In the genomic region with DNA sequence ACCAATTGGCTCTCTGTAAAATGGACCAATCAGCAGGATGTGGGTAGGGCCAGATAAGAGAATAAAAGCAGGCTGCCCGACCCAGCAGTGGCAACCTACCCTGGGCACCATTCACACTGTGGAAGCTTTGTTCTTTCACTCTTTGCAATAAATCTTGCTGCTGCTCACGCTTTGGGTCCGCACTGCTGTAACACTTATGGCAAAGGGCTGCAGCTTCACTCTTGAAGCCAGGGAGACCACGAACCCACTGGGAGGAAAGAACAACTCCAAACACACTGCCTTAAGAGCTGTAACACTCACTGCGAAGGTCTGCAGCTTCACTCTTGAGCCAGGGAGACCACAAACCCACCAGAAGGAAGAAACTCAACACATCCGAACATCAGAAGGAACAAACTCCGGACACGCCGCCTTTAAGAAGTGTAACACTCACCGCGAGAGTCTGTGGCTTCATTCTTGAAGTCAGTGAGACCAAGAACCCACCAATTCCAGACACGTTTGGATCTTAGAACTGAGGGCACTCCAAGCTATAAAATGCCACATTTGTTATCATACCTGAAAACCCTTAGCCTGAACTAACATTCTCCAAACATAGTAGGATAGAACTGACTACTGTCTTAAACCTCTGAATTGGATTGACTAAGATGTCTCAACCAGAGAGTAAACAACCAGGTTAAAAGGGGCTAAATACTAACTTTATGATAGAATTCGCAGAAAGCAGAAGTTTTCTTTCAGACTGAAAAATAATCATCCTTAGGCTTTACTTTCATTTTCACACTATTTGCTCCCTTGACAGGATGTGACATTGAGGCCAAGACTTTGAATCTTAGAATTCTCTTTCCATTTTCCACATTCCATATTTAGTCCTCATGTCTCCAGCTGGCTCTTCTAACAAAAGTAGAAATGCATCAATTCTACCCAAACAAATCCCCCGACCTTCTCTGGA, we compare ENCODE assay signal across 8 cellular contexts. TPM values are rescaled to one million over a fixed set of nuclear protein-coding genes. Genes with fewer than 3 reads are reported as not detected.
DNase-seq lines count a peak whose midpoint lies in the region; ATAC-seq, FAIRE-seq and TF ChIP-seq lines count a peak whose summit lies in the region.

No MANE protein-coding gene starts in this region.

- peak; percentile 28 for ATAC-seq in GM21515 (IDR thresholded peaks at IDR 0.05; ENCODE audit: unreplicated experiment)
- ATAC-seq in GM12878: peak; percentile 47
- no peak for ATAC-seq in pancreas

- TF ChIP-seq POLR2A in GM12878 (IDR thresholded peaks at IDR 0.05; ENCODE audit: low read depth, low read length): peak; percentile 69

- TF ChIP-seq CTCF in GM12878 (IDR thresholded peaks at IDR 0.05 in 2 of 3, conservative IDR thresholded peaks at IDR 0.05 in 1 of 3; ENCODE audit: control insufficient read depth in 2 of 3, extremely low read depth in 1 of 3, insufficient read depth in 1 of 3, low read depth in 3 of 3, low read length in 3 of 3): no peak
- TF ChIP-seq CTCF in neutrophil (IDR thresholded peaks at IDR 0.05): no peak
- no peak for TF ChIP-seq CTCF in pancreas (IDR thresholded peaks at IDR 0.05)

- in situ Hi-C loops in GM12878 (cut with MboI): no loop called here

- TF ChIP-seq RAD21 in GM12878 (IDR thresholded peaks at IDR 0.05; ENCODE audit: insufficient read depth, low read depth, low read length): no peak

- no peak for TF ChIP-seq EP300 in GM12878 (IDR thresholded peaks at IDR 0.05; ENCODE audit: borderline replicate concordance in 1 of 2, control insufficient read depth in 1 of 2, low read depth in 2 of 2, low read length in 2 of 2)

- H3K9ac ChIP-seq in GM12878 (ENCODE audit: control insufficient read depth, insufficient read depth, low read length): peak overlapping the region; percentile 83

- peak overlapping the region; percentile 80 for H3K4me3 ChIP-seq in GM12878
- peak overlapping the region; percentile 59 to 61 for H3K4me3 ChIP-seq in neutrophil (ENCODE audit: low read depth in 1 of 2, low read length in 1 of 2)
- peak overlapping the region in 1 of 4 donors; percentile 14 for H3K4me3 ChIP-seq in pancreas

- CTCF ChIA-PET in GM12878 (lab: Yijun Ruan, JAX): interaction anchor here (0.8 to 3.3 kb wide), 9 partner anchors 15 to 729 kb away, joined by 3 to 17 read pairs (median 4); partner anchors contain the start of genes CDKL1, DMAC2L and L2HGDH

- H3K27me3 ChIP-seq in GM12878 (replicated peaks in 1 of 2; ENCODE audit: control insufficient read depth in 2 of 2, insufficient read depth in 2 of 2, low read length in 1 of 2) (no peaks in the 10 kb centered on the region), neutrophil (no peaks in the 10 kb centered on the region), pancreas (no peaks in the 10 kb centered on the region)

- TSS peak; percentile 97 for BruUV-seq in GM12878 (replicated peaks; lab: Mats Ljungman, UMichigan)

- SMC1A ChIA-PET in GM12878 (lab: Charles Lee; ENCODE audit: uncharacterized antibody, unreplicated experiment): interaction anchor here (0.7 to 3.9 kb wide), 16 partner anchors 11 to 402 kb away, joined by 3 to 24 read pairs (median 4); partner anchors contain the start of genes CDKL1 and MAP4K5

- no peaks in the 10 kb centered on the region; the same call in 2 of the 3 replicates for H3K9me3 ChIP-seq in GM12878 (replicated peaks; ENCODE audit: control insufficient read depth, insufficient read depth, low read length)
- H3K9me3 ChIP-seq in neutrophil: no peaks in the 10 kb centered on the region
- no peaks in the 10 kb centered on the region for H3K9me3 ChIP-seq in pancreas

- peak overlapping the region; percentile 97 for H3K4me2 ChIP-seq in GM12878 (ENCODE audit: control insufficient read depth, insufficient read depth)

- intact Hi-C loops in GM12878 (cut with micrococcal nuclease; ENCODE audit: unreplicated experiment): no loop called here
- intact Hi-C loops in pancreas (cut with DNase I): no loop called here

- H3K27ac ChIP-seq in GM12878 (ENCODE audit: control insufficient read depth, insufficient read depth): peak overlapping the region; percentile 94
- peak overlapping the region; percentile 72 for H3K27ac ChIP-seq in neutrophil
- H3K27ac ChIP-seq in pancreas: peak overlapping the region in 2 of 4 donors; percentile 24 to 30

- H2AFZ ChIP-seq in GM12878 (ENCODE audit: control insufficient read depth, low read depth, low read length): peak overlapping the region; percentile 87

- FAIRE-seq in GM12878 (lab: Jason Lieb, UNC): peak; percentile 35
- FAIRE-seq in pancreas (lab: Jason Lieb, UNC): no peak

- H3K4me1 ChIP-seq in GM12878 (ENCODE audit: control insufficient read depth, insufficient read depth, low read length) (peaks cover 11% of the 10 kb centered on the region), neutrophil (ENCODE audit: control insufficient read depth in 1 of 2, insufficient read depth in 1 of 2, low read depth in 1 of 2, low read length in 1 of 2) (peaks cover 40 to 42% of the 10 kb centered on the region in 2 experiments), pancreas (peaks cover 6 to 32% (median 20%) of the 10 kb centered on the region in 3 donors)

- H4K20me1 ChIP-seq in GM12878 (ENCODE audit: control insufficient read depth, insufficient read depth): no peaks in the 10 kb centered on the region

- peaks cover 4% of the 10 kb centered on the region for H3K79me2 ChIP-seq in GM12878 (ENCODE audit: control insufficient read depth, insufficient read depth, low read length)

- peak; percentile 49 for DNase-seq in EH (ENCODE audit: low read depth)
- DNase-seq in Kasumi-1 (lab: John Stamatoyannopoulos, UW): peak; percentile 39 to 40
- DNase-seq in GM12878 (ENCODE audit: low read depth, low spot score): no peak
- no peak for DNase-seq in HK-2 (ENCODE audit: unreplicated experiment)
- DNase-seq in NCI-H526 treated with DMSO at 0.1 percent for 48 hours (lab: John Stamatoyannopoulos, UW): no peak
- DNase-seq in pancreas: no peak

- RAD21 ChIA-PET in GM12878 (lab: Charles Lee; ENCODE audit: unreplicated experiment): interaction anchor here (0.9 to 2.9 kb wide), 12 partner anchors 13 to 743 kb away, joined by 3 to 16 read pairs (median 4); partner anchors contain the start of genes CDKL1, DMAC2L, L2HGDH and RPL36AL

- 9% methylated on average over 14 of the region's 14 CpGs for WGBS in GM12878 (ENCODE audit: insufficient coverage, insufficient replicate concordance, low lambda C conversion rate, missing lambda C conversion rate)
- 90 to 91% methylated on average over 14 of the region's 14 CpGs for WGBS in pancreas, 2 donors

- POLR2A ChIA-PET in GM12878 (lab: Charles Lee): interaction anchor here (0.5 to 1.5 kb wide), 7 partner anchors 8 to 202 kb away, joined by 3 to 6 read pairs (median 3); no protein-coding TSS in a partner anchor

- H3K36me3 ChIP-seq in GM12878 (ENCODE audit: control insufficient read depth in 2 of 2, insufficient read depth in 2 of 2, low read length in 1 of 2) (no peaks in the 10 kb centered on the region), neutrophil (peaks cover 7% of the 10 kb centered on the region), pancreas (no peaks in the 10 kb centered on the region)

RNA-seq across cellular contexts. Expression of gene CDKL1, which starts 33.6 kb away (rescaled TPM):
- total RNA-seq in GM12878 (2013; cell fraction: nucleolus; rRNA removed): 34.6 and 45.7 TPM in 2 replicates
- 11.0 and 20.4 TPM in 2 replicates for total RNA-seq in GM12878 (2014; rRNA removed)
- 19.0 and 22.6 TPM in 2 replicates for total RNA-seq in GM12878 (2014; rRNA removed; fragmentation: Illumina TruSeq; extraction: Trizol)
- total RNA-seq in GM12878 (2021): 10.6 and 11.9 TPM in 2 replicates
- 2.0 TPM for polyA plus RNA-seq in GM12878 (2011; ENCODE audit: low read depth)
- polyA plus RNA-seq in GM12878 (2011; rRNA removed): 17.4 and 20.9 TPM in 2 replicates
- polyA plus RNA-seq in GM12878 (2011; cell fraction: cytosol; rRNA removed): 7.3 and 9.6 TPM in 2 replicates
- 14.2 and 16.3 TPM in 2 replicates for polyA plus RNA-seq in GM12878 (2011; cell fraction: nucleus; rRNA removed)
- 5.0 and 6.5 TPM in 2 replicates for polyA plus RNA-seq in GM12878 (2012)
- polyA plus RNA-seq in GM12878 (2014; fragmentation: Illumina TruSeq; extraction: Trizol): 9.0 and 9.3 TPM in 2 replicates
- polyA plus RNA-seq in GM12878 (2014; fragmentation: Nextera tagmentation; extraction: Ambion mirVana): 10 to 100 TPM in 1 of 2 experiments, 1 to 10 TPM in 1; 10.0 to 17.2 TPM
- polyA plus RNA-seq in GM12878 (2014; rRNA removed): 5.8 and 9.0 TPM in 2 replicates
- 10 to 100 TPM; 10.1 to 11.3 TPM for polyA plus RNA-seq in GM12878 (2016; fragmentation: Nextera tagmentation; extraction: Ambion mirVana)
- polyA minus RNA-seq in GM12878 (2011; rRNA and poly(A)+ RNA removed): 16.2 and 24.2 TPM in 2 replicates
- 6.2 and 6.9 TPM in 2 replicates for polyA minus RNA-seq in GM12878 (2011; cell fraction: cytosol; rRNA and poly(A)+ RNA removed)
- 9.1 and 16.3 TPM in 2 replicates for polyA minus RNA-seq in GM12878 (2011; cell fraction: nucleus; rRNA and poly(A)+ RNA removed)
- 1 to 10 TPM; 2.4 to 5.5 (median 4.4) TPM for total RNA-seq in pancreas
- under 1 TPM; 0.56 to 0.80 TPM for polyA plus RNA-seq in pancreas

RNA-seq across cellular contexts. Expression of gene DMAC2L, which starts 50.9 kb away (rescaled TPM):
- 38.7 and 40.8 TPM in 2 replicates for total RNA-seq in GM12878 (2013; cell fraction: nucleolus; rRNA removed)
- total RNA-seq in GM12878 (2014; rRNA removed) (9.5 and 11.3 TPM in 2 replicates), GM12878 (2014; rRNA removed; fragmentation: Illumina TruSeq; extraction: Trizol) (11.9 TPM in 2 replicates), GM12878 (2021) (21.4 and 22.5 TPM in 2 replicates), pancreas (10 to 100 TPM in 2 of 6 donors, 1 to 10 TPM in 4; 8.3 to 17.7 (median 9.9) TPM)
- polyA plus RNA-seq in GM12878 (2011; ENCODE audit: low read depth): 10.8 TPM
- polyA plus RNA-seq in GM12878 (2011; rRNA removed) (33.8 and 34.9 TPM in 2 replicates), GM12878 (2014; fragmentation: Illumina TruSeq; extraction: Trizol) (11.9 and 14.5 TPM in 2 replicates), GM12878 (2014; fragmentation: Nextera tagmentation; extraction: Ambion mirVana) (10 to 100 TPM; 63.7 to 76.3 TPM), GM12878 (2014; rRNA removed) (17.2 and 20.9 TPM in 2 replicates), GM12878 (2016; fragmentation: Nextera tagmentation; extraction: Ambion mirVana) (10 to 100 TPM; 34.1 to 35.8 TPM), pancreas (10 to 100 TPM in 1 of 2 donors, 1 to 10 TPM in 1; 8.7 to 10.0 TPM)
- polyA plus RNA-seq in GM12878 (2011; cell fraction: cytosol; rRNA removed): 20.5 and 26.7 TPM in 2 replicates
- polyA plus RNA-seq in GM12878 (2011; cell fraction: nucleus; rRNA removed): 15.8 and 17.5 TPM in 2 replicates
- polyA plus RNA-seq in GM12878 (2012): 16.0 and 19.3 TPM in 2 replicates
- 14.7 and 20.0 TPM in 2 replicates for polyA minus RNA-seq in GM12878 (2011; rRNA and poly(A)+ RNA removed)
- polyA minus RNA-seq in GM12878 (2011; cell fraction: cytosol; rRNA and poly(A)+ RNA removed): 6.4 and 6.9 TPM in 2 replicates
- polyA minus RNA-seq in GM12878 (2011; cell fraction: nucleus; rRNA and poly(A)+ RNA removed): 11.1 and 18.5 TPM in 2 replicates

RNA-seq across cellular contexts. Expression of gene L2HGDH, which starts 51.0 kb away (rescaled TPM):
- 18.0 and 18.5 TPM in 2 replicates for total RNA-seq in GM12878 (2013; cell fraction: nucleolus; rRNA removed)
- total RNA-seq in GM12878 (2014; rRNA removed) (13.3 and 15.9 TPM in 2 replicates), GM12878 (2014; rRNA removed; fragmentation: Illumina TruSeq; extraction: Trizol) (9.7 and 10.5 TPM in 2 replicates), GM12878 (2021) (14.1 TPM in 2 replicates), pancreas (1 to 10 TPM; 3.1 to 5.1 (median 3.7) TPM)
- polyA plus RNA-seq in GM12878 (2011; ENCODE audit: low read depth): 5.8 TPM
- polyA plus RNA-seq in GM12878 (2011; rRNA removed) (11.7 and 12.0 TPM in 2 replicates), GM12878 (2014; fragmentation: Illumina TruSeq; extraction: Trizol) (13.7 and 16.9 TPM in 2 replicates), GM12878 (2014; fragmentation: Nextera tagmentation; extraction: Ambion mirVana) (1 to 10 TPM; 2.6 to 3.0 TPM), GM12878 (2014; rRNA removed) (13.4 and 16.3 TPM in 2 replicates), GM12878 (2016; fragmentation: Nextera tagmentation; extraction: Ambion mirVana) (10 to 100 TPM; 14.4 to 18.3 TPM), pancreas (1 to 10 TPM in 1 of 2 donors, under 1 TPM in 1; 0.99 to 1.9 TPM)
- polyA plus RNA-seq in GM12878 (2011; cell fraction: cytosol; rRNA removed): 9.8 and 17.0 TPM in 2 replicates
- polyA plus RNA-seq in GM12878 (2011; cell fraction: nucleus; rRNA removed): 6.1 and 10.4 TPM in 2 replicates
- 8.0 and 8.9 TPM in 2 replicates for polyA plus RNA-seq in GM12878 (2012)
- polyA minus RNA-seq in GM12878 (2011; rRNA and poly(A)+ RNA removed): 7.0 and 8.5 TPM in 2 replicates
- 5.2 and 5.8 TPM in 2 replicates for polyA minus RNA-seq in GM12878 (2011; cell fraction: cytosol; rRNA and poly(A)+ RNA removed)
- polyA minus RNA-seq in GM12878 (2011; cell fraction: nucleus; rRNA and poly(A)+ RNA removed): 7.5 and 12.3 TPM in 2 replicates

Comparison
In these comparisons a context has a peak if more than half of its experiments do, and no peak if none do; other contexts are left out.
1. DNase-seq: peak in EH (single experiment) and Kasumi-1 (2 of 2); none in GM12878 (single experiment), HK-2 (single experiment), NCI-H526 treated with DMSO at 0.1 percent for 48 hours (single experiment) and pancreas (0 of 6).
2. ATAC-seq: peak in GM21515 (single experiment) and GM12878 (single experiment); none in pancreas (0 of 4).